Comparison of ENCODE assay signal across 1 cellular context in genomic region chr1:9910425-9911178, GRCh38.
A peak's percentile ranks its signal among the peaks of the same experiment; 100 is the strongest.
TF ChIP-seq lines count a peak whose summit lies in the region.

No MANE protein-coding gene starts in this region.

TF ChIP-seq in HepG2, 621 proteins besides CTCF, POLR2A, EP300 and RAD21 (continued from another document and continues in another):
- TF ChIP-seq ZNF609 (CRISPR knock-in tag; IDR thresholded peaks at IDR 0.05; ENCODE audit: borderline replicate concordance) (no peak), ZNF225 (CRISPR knock-in tag; IDR thresholded peaks at IDR 0.05) (no peak), LCORL (IDR thresholded peaks at IDR 0.05) (no peak), LCORL (CRISPR knock-in tag; IDR thresholded peaks at IDR 0.05) (0 out of 2 replicates have a peak, but pooled peaks have one; percentile 18), MAFF (IDR thresholded peaks at IDR 0.05; ENCODE audit: low read depth, low read length) (no peak), ZSCAN21 (CRISPR knock-in tag; IDR thresholded peaks at IDR 0.05; ENCODE audit: borderline replicate concordance) (0 out of 2 replicates have a peak, but pooled peaks have one; percentile 42), ONECUT2 (CRISPR knock-in tag; IDR thresholded peaks at IDR 0.05) (no peak), MYPOP (CRISPR knock-in tag; IDR thresholded peaks at IDR 0.05) (peak; percentile 80; the same call in 1 of the 2 replicates), KDM4B (CRISPR knock-in tag; IDR thresholded peaks at IDR 0.05) (no peak), GATA4 (IDR thresholded peaks at IDR 0.05; ENCODE audit: borderline replicate concordance, low read depth) (no peak), SMARCC2 (IDR thresholded peaks at IDR 0.05) (no peak), ZNF180 (CRISPR knock-in tag; IDR thresholded peaks at IDR 0.05; ENCODE audit: borderline replicate concordance, low read depth) (no peak), ZNF253 (CRISPR knock-in tag; IDR thresholded peaks at IDR 0.05; ENCODE audit: borderline replicate concordance) (no peak), ZNF782 (CRISPR knock-in tag; IDR thresholded peaks at IDR 0.05; ENCODE audit: borderline replicate concordance) (no peak), ZNF577 (CRISPR knock-in tag; IDR thresholded peaks at IDR 0.05; ENCODE audit: borderline replicate concordance, low read depth) (no peak), KLF11 (CRISPR knock-in tag; IDR thresholded peaks at IDR 0.05) (no peak; the same call in 1 of the 2 replicates), ZNF275 (CRISPR knock-in tag; IDR thresholded peaks at IDR 0.05; ENCODE audit: borderline replicate concordance) (no peak), ZFP90 (CRISPR knock-in tag; IDR thresholded peaks at IDR 0.05; ENCODE audit: borderline replicate concordance) (no peak), TCF12 (IDR thresholded peaks at IDR 0.05) (no peak), TCF12 (CRISPR knock-in tag; IDR thresholded peaks at IDR 0.05) (peak; percentile 59; the same call in 1 of the 2 replicates), ZMYM2 (CRISPR knock-in tag; IDR thresholded peaks at IDR 0.05) (no peak), MXD4 (CRISPR knock-in tag; IDR thresholded peaks at IDR 0.05) (0 out of 2 replicates have a peak, but pooled peaks have one; percentile 26), ZBTB40 (IDR thresholded peaks at IDR 0.05) (no peak), ZBTB40 (CRISPR knock-in tag; IDR thresholded peaks at IDR 0.05) (0 out of 2 replicates have a peak, but pooled peaks have one; percentile 19), ZNF674 (CRISPR knock-in tag; IDR thresholded peaks at IDR 0.05; ENCODE audit: low read depth) (no peak), MAF1 (CRISPR knock-in tag; IDR thresholded peaks at IDR 0.05; ENCODE audit: borderline replicate concordance) (no peak), HNRNPUL1 (IDR thresholded peaks at IDR 0.05; ENCODE audit: low read depth, low read length) (no peak), NR3C1 (CRISPR knock-in tag; IDR thresholded peaks at IDR 0.05) (no peak), ZSCAN20 (CRISPR knock-in tag; IDR thresholded peaks at IDR 0.05; ENCODE audit: borderline replicate concordance) (no peak; the same call in 1 of the 2 replicates), TBX2 (CRISPR knock-in tag; IDR thresholded peaks at IDR 0.05; ENCODE audit: borderline replicate concordance) (peak; percentile 56; the same call in 1 of the 2 replicates), NBN (conservative IDR thresholded peaks at IDR 0.05) (no peak), PITX1 (CRISPR knock-in tag; IDR thresholded peaks at IDR 0.05) (peak; percentile 80), ZNF335 (CRISPR knock-in tag; IDR thresholded peaks at IDR 0.05) (no peak), ESRRA (CRISPR knock-in tag; IDR thresholded peaks at IDR 0.05; ENCODE audit: low read depth) (no peak)
- TF ChIP-seq, protein P1, sequence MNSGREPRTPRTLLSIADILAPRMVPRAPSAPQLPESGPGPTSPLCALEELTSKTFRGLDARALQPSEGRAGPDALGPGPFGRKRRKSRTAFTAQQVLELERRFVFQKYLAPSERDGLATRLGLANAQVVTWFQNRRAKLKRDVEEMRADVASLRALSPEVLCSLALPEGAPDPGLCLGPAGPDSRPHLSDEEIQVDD (CRISPR knock-in tag; IDR thresholded peaks at IDR 0.05; ENCODE audit: borderline replicate concordance): no peak
- TF ChIP-seq, protein P2, sequence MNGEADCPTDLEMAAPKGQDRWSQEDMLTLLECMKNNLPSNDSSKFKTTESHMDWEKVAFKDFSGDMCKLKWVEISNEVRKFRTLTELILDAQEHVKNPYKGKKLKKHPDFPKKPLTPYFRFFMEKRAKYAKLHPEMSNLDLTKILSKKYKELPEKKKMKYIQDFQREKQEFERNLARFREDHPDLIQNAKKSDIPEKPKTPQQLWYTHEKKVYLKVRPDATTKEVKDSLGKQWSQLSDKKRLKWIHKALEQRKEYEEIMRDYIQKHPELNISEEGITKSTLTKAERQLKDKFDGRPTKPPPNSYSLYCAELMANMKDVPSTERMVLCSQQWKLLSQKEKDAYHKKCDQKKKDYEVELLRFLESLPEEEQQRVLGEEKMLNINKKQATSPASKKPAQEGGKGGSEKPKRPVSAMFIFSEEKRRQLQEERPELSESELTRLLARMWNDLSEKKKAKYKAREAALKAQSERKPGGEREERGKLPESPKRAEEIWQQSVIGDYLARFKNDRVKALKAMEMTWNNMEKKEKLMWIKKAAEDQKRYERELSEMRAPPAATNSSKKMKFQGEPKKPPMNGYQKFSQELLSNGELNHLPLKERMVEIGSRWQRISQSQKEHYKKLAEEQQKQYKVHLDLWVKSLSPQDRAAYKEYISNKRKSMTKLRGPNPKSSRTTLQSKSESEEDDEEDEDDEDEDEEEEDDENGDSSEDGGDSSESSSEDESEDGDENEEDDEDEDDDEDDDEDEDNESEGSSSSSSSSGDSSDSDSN (CRISPR knock-in tag; IDR thresholded peaks at IDR 0.05): peak; percentile 78
- TF ChIP-seq, protein P3, sequence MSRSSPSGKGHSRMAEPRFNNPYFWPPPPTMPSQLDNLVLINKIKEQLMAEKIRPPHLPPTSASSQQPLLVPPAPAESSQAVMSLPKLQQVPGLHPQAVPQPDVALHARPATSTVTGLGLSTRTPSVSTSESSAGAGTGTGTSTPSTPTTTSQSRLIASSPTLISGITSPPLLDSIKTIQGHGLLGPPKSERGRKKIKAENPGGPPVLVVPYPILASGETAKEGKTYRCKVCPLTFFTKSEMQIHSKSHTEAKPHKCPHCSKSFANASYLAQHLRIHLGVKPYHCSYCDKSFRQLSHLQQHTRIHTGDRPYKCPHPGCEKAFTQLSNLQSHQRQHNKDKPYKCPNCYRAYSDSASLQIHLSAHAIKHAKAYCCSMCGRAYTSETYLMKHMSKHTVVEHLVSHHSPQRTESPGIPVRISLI (CRISPR knock-in tag; IDR thresholded peaks at IDR 0.05; ENCODE audit: borderline replicate concordance): no peak
- TF ChIP-seq, protein P4, sequence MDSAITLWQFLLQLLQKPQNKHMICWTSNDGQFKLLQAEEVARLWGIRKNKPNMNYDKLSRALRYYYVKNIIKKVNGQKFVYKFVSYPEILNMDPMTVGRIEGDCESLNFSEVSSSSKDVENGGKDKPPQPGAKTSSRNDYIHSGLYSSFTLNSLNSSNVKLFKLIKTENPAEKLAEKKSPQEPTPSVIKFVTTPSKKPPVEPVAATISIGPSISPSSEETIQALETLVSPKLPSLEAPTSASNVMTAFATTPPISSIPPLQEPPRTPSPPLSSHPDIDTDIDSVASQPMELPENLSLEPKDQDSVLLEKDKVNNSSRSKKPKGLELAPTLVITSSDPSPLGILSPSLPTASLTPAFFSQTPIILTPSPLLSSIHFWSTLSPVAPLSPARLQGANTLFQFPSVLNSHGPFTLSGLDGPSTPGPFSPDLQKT (CRISPR knock-in tag; IDR thresholded peaks at IDR 0.05; ENCODE audit: borderline replicate concordance): no peak
- TF ChIP-seq, protein P5, sequence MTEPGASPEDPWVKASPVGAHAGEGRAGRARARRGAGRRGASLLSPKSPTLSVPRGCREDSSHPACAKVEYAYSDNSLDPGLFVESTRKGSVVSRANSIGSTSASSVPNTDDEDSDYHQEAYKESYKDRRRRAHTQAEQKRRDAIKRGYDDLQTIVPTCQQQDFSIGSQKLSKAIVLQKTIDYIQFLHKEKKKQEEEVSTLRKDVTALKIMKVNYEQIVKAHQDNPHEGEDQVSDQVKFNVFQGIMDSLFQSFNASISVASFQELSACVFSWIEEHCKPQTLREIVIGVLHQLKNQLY (CRISPR knock-in tag; IDR thresholded peaks at IDR 0.05): 0 out of 2 replicates have a peak, but pooled peaks have one; percentile 20
